Comparison of ENCODE assay signal across 9 cellular contexts in genomic region chr6:148972481-148972880, GRCh38.
DNase-seq lines count a peak whose midpoint lies in the region; ATAC-seq and TF ChIP-seq lines count a peak whose summit lies in the region.
"Had no signal": no experiment of that assay in that cellular context is flagged by ENCODE, and none has a peak within 500 bp of the region (broad histone marks: within the 10 kb centered on the region; RNA-seq: fewer than 3 reads in every experiment).

No MANE protein-coding gene starts in this region.

- TF ChIP-seq CTCF in ascending aorta (IDR thresholded peaks at IDR 0.05), result no peak

- H3K4me3 ChIP-seq in BLaER1 (0 out of 2 replicates have a peak overlapping the region, but pooled peaks have one; percentile 23), ascending aorta (no peak overlapping the region)
- H3K4me3 ChIP-seq: skin epidermis had no signal

- H3K27ac ChIP-seq in BLaER1 (peak overlapping the region; percentile 74), ascending aorta (no peak overlapping the region)
- H3K27ac ChIP-seq: skin epidermis had no signal

- intact Hi-C loops in ascending aorta (cut with DNase I), result no loop called here

- no peaks in the 10 kb centered on the region for H3K27me3 ChIP-seq in BLaER1
- H3K27me3 ChIP-seq in ascending aorta, result no peaks in the 10 kb centered on the region

- H3K9me3 ChIP-seq in BLaER1 (no peaks in the 10 kb centered on the region), ascending aorta (no peaks in the 10 kb centered on the region)

- DNase-seq in NCI-H1417 treated with DMSO at 0.1 percent for 48 hours (lab: John Stamatoyannopoulos, UW), result peak; percentile 78
- DNase-seq in activated CD4-positive, alpha-beta T cell treated with anti-CD3 and anti-CD28 coated beads, Interleukin-2, amount 50 U/mL, for 1 hour, result peak; percentile 39
- peak; percentile 69 for DNase-seq in germinal center (ENCODE audit: low spot score)
- peak; percentile 35 for DNase-seq in stimulated activated CD4-positive, alpha-beta T cell treated with anti-CD3 and anti-CD28 coated beads, Interleukin-1b, Interleukin-23, amount 100 ng/mL, for 48 hours
- DNase-seq in NOMO-1 treated with DMSO at 0.1 percent for 48 hours (lab: John Stamatoyannopoulos, UW; ENCODE audit: unreplicated experiment), result no peak
- DNase-seq in ascending aorta (ENCODE audit: low spot score in 2 of 2), result no peak

- H3K36me3 ChIP-seq in BLaER1 (no peaks in the 10 kb centered on the region), ascending aorta (no peaks in the 10 kb centered on the region)

- peaks cover 11% of the 10 kb centered on the region; the same call in 1 of the 2 replicates for H4K20me1 ChIP-seq in BLaER1

- H3K4me1 ChIP-seq in BLaER1 (peaks cover 52% of the 10 kb centered on the region), ascending aorta (peaks cover 4 to 16% of the 10 kb centered on the region in 2 donors)

- peak overlapping the region; percentile 42; the same call in 1 of the 2 replicates for H3K9ac ChIP-seq in BLaER1

- peak overlapping the region; percentile 89 for H3K4me2 ChIP-seq in BLaER1

- peak; percentile 94 for ATAC-seq in GM21529 (IDR thresholded peaks at IDR 0.05; ENCODE audit: unreplicated experiment)

Comparison
In these comparisons a context has a peak if more than half of its experiments do, and no peak if none do; other contexts are left out.
1. DNase-seq: peak in NCI-H1417 treated with DMSO at 0.1 percent for 48 hours (single experiment), activated CD4-positive, alpha-beta T cell treated with anti-CD3 and anti-CD28 coated beads, Interleukin-2, amount 50 U/mL, for 1 hour (single experiment), germinal center (single experiment) and stimulated activated CD4-positive, alpha-beta T cell treated with anti-CD3 and anti-CD28 coated beads, Interleukin-1b, Interleukin-23, amount 100 ng/mL, for 48 hours (single experiment); none in NOMO-1 treated with DMSO at 0.1 percent for 48 hours (single experiment) and ascending aorta (0 of 2).